In genomic region chr1:1847501-1848289, GRCh38 we compare ENCODE assay signal across 1 cellular context.
A peak's percentile ranks its signal among the peaks of the same experiment; 100 is the strongest.
TF ChIP-seq lines count a peak whose summit lies in the region.

No MANE protein-coding gene starts in this region.

TF ChIP-seq in GM12878, 131 proteins besides CTCF, POLR2A, EP300 and RAD21 (continued from another document):
- TF ChIP-seq MLLT1 (IDR thresholded peaks at IDR 0.05): peak; percentile 80; the same call in 1 of the 2 replicates
- no peak for TF ChIP-seq TAF1 (IDR thresholded peaks at IDR 0.05; ENCODE audit: borderline replicate concordance, low read depth, low read length)
- TF ChIP-seq BACH1 (IDR thresholded peaks at IDR 0.05; ENCODE audit: borderline replicate concordance): no peak
- TF ChIP-seq SIX5 (IDR thresholded peaks at IDR 0.05; ENCODE audit: low read depth, low read length, severe bottlenecking): no peak
- no peak for TF ChIP-seq E4F1 (IDR thresholded peaks at IDR 0.05; ENCODE audit: borderline replicate concordance, partially characterized antibody)
- no peak for TF ChIP-seq BCL11A (IDR thresholded peaks at IDR 0.05; ENCODE audit: low read depth, low read length)
- TF ChIP-seq ZBTB4 (CRISPR knock-in tag; IDR thresholded peaks at IDR 0.05): no peak
- no peak for TF ChIP-seq CHD2 (IDR thresholded peaks at IDR 0.05; ENCODE audit: borderline replicate concordance, low read depth, low read length)
- peak; percentile 54; the same call in 1 of the 2 replicates for TF ChIP-seq SMARCA5 (IDR thresholded peaks at IDR 0.05)
- TF ChIP-seq NBN (IDR thresholded peaks at IDR 0.05): 0 out of 2 replicates have a peak, but pooled peaks have one; percentile 48
- 0 out of 2 replicates have a peak, but pooled peaks have one; percentile 20 for TF ChIP-seq EED (IDR thresholded peaks at IDR 0.05; ENCODE audit: low read depth)
- TF ChIP-seq MAX (IDR thresholded peaks at IDR 0.05; ENCODE audit: low read depth, low read length): no peak
- TF ChIP-seq NKRF (conservative IDR thresholded peaks at IDR 0.05): no peak
- 0 out of 2 replicates have a peak, but pooled peaks have one; percentile 11 for TF ChIP-seq ATF7 (IDR thresholded peaks at IDR 0.05; ENCODE audit: low read depth)
- TF ChIP-seq TCF7 (IDR thresholded peaks at IDR 0.05; ENCODE audit: borderline replicate concordance): no peak
- no peak for TF ChIP-seq ZNF384 (IDR thresholded peaks at IDR 0.05; ENCODE audit: borderline replicate concordance, low read depth, low read length)
- TF ChIP-seq IRF4 (IDR thresholded peaks at IDR 0.05; ENCODE audit: low read depth, low read length): no peak
- no peak for TF ChIP-seq POLR2AphosphoS2 (IDR thresholded peaks at IDR 0.05; ENCODE audit: low read depth, low read length)
- no peak for TF ChIP-seq SREBF1 (IDR thresholded peaks at IDR 0.05; ENCODE audit: low read length)
- TF ChIP-seq PAX5 (IDR thresholded peaks at IDR 0.05; ENCODE audit: borderline replicate concordance, low read depth, low read length): no peak
- no peak for TF ChIP-seq YBX1 (IDR thresholded peaks at IDR 0.05)
- no peak for TF ChIP-seq PKNOX1 (IDR thresholded peaks at IDR 0.05)
- TF ChIP-seq RELB (IDR thresholded peaks at IDR 0.05; ENCODE audit: low read depth): peak; percentile 38; the same call in 1 of the 2 replicates
- no peak for TF ChIP-seq BCL3 (IDR thresholded peaks at IDR 0.05; ENCODE audit: borderline replicate concordance, insufficient read depth, low read depth, low read length, poor library complexity, severe bottlenecking)
- peak in 1 of 2 experiments; percentile 6; a peak in 1 of 4 replicates for TF ChIP-seq BHLHE40 (IDR thresholded peaks at IDR 0.05; ENCODE audit: borderline replicate concordance in 1 of 2, low read depth in 2 of 2, low read length in 1 of 2)
- peak; percentile 34 for TF ChIP-seq RUNX3 (IDR thresholded peaks at IDR 0.05; ENCODE audit: low read length)
- peak; percentile 61; the same call in 1 of the 2 replicates for TF ChIP-seq SPI1 (IDR thresholded peaks at IDR 0.05; ENCODE audit: borderline replicate concordance, insufficient read depth, low read depth, low read length)
- TF ChIP-seq RAD51 (IDR thresholded peaks at IDR 0.05): no peak; the same call in 1 of the 2 replicates
- TF ChIP-seq ZBTB40 (IDR thresholded peaks at IDR 0.05; ENCODE audit: borderline replicate concordance): no peak
- no peak for TF ChIP-seq TCF3 (IDR thresholded peaks at IDR 0.05; ENCODE audit: borderline replicate concordance, insufficient read depth, low read depth, low read length)
- peak; percentile 21 to 37; a peak in 3 of 4 replicates for TF ChIP-seq IKZF2 (IDR thresholded peaks at IDR 0.05)
TF ChIP-seq in GM12878: peak in this region for 11.
